In the genomic region with DNA sequence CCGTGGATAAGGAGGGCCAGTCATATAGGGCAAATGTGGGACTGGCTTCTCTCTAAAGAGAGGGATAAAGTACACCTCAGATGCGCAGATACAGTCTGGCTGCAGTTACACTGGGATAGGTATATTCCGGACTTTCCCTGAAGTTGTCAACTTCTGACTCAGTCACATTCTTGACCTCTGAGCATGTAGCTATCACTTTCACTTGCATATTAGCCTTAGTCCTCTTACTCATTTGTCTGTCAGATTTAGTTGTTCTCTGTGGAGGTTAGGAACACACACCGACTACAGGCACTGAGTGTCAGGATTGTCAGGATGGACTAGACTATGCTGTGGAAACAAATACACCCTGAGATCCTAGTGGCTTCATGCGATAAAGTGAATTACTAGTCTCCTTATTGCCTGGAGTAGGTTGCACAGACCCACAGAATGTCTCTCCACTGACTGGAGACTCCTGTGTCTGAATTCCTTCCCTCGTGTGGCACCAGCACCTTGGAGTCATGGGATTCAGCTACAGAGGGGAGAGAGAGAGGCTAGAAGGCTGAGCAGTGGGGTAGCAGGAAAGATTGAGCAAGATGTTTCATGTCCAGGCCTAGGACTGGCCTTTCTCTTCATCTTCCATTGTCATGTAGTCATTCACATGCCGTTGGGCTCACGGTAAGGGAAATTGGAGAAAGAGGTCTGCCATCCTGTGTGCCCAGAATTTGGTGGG, we compare ENCODE assay signal across 14 cellular contexts.
DNase-seq lines count a peak whose midpoint lies in the region; ATAC-seq and TF ChIP-seq lines count a peak whose summit lies in the region.
"Had no signal": no experiment of that assay in that cellular context is flagged by ENCODE, and none has a peak within 500 bp of the region (broad histone marks: within the 10 kb centered on the region; RNA-seq: fewer than 3 reads in every experiment).

No MANE protein-coding gene starts in this region.

- H3K27ac ChIP-seq in right cardiac atrium (ENCODE audit: low read length) (peak overlapping the region; percentile 84), fibroblast of lung (ENCODE audit: insufficient read depth, low read length) (peak overlapping the region; percentile 35)
- H3K27ac ChIP-seq: hepatocyte had no signal

- H3K4me2 ChIP-seq in fibroblast of lung (ENCODE audit: extremely low read depth, insufficient read depth, low read length), result peak overlapping the region; percentile 58
- H3K4me2 ChIP-seq: hepatocyte had no signal

- DNase-seq in right cardiac atrium (no peak), Right ventricle myocardium inferior (ENCODE audit: missing footprints) (no peak), LoVo (ENCODE audit: low spot score) (peak; percentile 1), fibroblast of lung (ENCODE audit: low read depth in 2 of 2) (peak; percentile 39 to 92), COLO829 (ENCODE audit: low spot score) (no peak), cerebellar nuclear complex (lab: John Stamatoyannopoulos, UW) (no peak), midbrain (lab: John Stamatoyannopoulos, UW) (no peak)
- DNase-seq: activated CD4-positive, alpha-beta T cell treated with anti-CD3 and anti-CD28 coated beads for 1 hour; activated naive CD8-positive, alpha-beta T cell treated with anti-CD3 and anti-CD28 coated beads, Interleukin-2, amount 10 ng/mL, durations not matched to agents 7 days and 5 days; Karpas-422; occipital lobe had no signal

- peaks cover 4% of the 10 kb centered on the region for H3K4me1 ChIP-seq in right cardiac atrium (ENCODE audit: control insufficient read depth, insufficient read depth, low read length)
- H3K4me1 ChIP-seq in fibroblast of lung (ENCODE audit: control insufficient read depth, extremely low read depth, insufficient read depth, low read length), result peaks cover 15% of the 10 kb centered on the region

- no peaks in the 10 kb centered on the region for H4K20me1 ChIP-seq in fibroblast of lung (ENCODE audit: control insufficient read depth, extremely low read depth, insufficient read depth, low read length)

- intact Hi-C loops in right cardiac atrium (cut with DNase I), result loop anchor here in 3 of 4 donors (5.0 to 10.0 kb wide), 3 partner anchors 110 to 120 kb away; no protein-coding TSS in a partner anchor
- intact Hi-C loops in Right ventricle myocardium inferior (cut with DNase I), result loop anchor here (5.0 kb wide), 2 partner anchors 87 to 277 kb away; no protein-coding TSS in a partner anchor

- H3K4me3 ChIP-seq in right cardiac atrium (ENCODE audit: low read length), result no peak overlapping the region
- no peak overlapping the region for H3K4me3 ChIP-seq in fibroblast of lung (replicated peaks in 1 of 4; ENCODE audit: control extremely low read depth in 1 of 4, insufficient read depth in 1 of 4, low read depth in 3 of 4, low read length in 4 of 4)
- H3K4me3 ChIP-seq: hepatocyte had no signal

- no peaks in the 10 kb centered on the region for H3K9me3 ChIP-seq in right cardiac atrium (ENCODE audit: control insufficient read depth, low read length)
- no peaks in the 10 kb centered on the region for H3K9me3 ChIP-seq in fibroblast of lung (ENCODE audit: control insufficient read depth, insufficient read depth, low read depth, low read length)

- H3K27me3 ChIP-seq in right cardiac atrium (ENCODE audit: control insufficient read depth, insufficient read depth), result no peaks in the 10 kb centered on the region
- no peaks in the 10 kb centered on the region for H3K27me3 ChIP-seq in fibroblast of lung (ENCODE audit: control insufficient read depth, insufficient read depth, low read length)
- H3K27me3 ChIP-seq: hepatocyte had no signal

- no peak overlapping the region for H3K9ac ChIP-seq in fibroblast of lung (ENCODE audit: insufficient read depth, low read length)

- 79% methylated on average over 8 of the region's 8 CpGs for WGBS in right cardiac atrium

- H3K79me2 ChIP-seq in fibroblast of lung (ENCODE audit: control insufficient read depth, insufficient read depth, low read length), result peaks cover 1% of the 10 kb centered on the region
- H3K79me2 ChIP-seq: hepatocyte had no signal

- TF ChIP-seq CTCF in fibroblast of lung (conservative IDR thresholded peaks at IDR 0.05 in 1 of 2, IDR thresholded peaks at IDR 0.05 in 1 of 2; ENCODE audit: low read depth in 1 of 2, low read length in 2 of 2), result no peak

- no peak overlapping the region for H2AFZ ChIP-seq in fibroblast of lung (ENCODE audit: low read length)
- H2AFZ ChIP-seq: hepatocyte had no signal

- ATAC-seq in right cardiac atrium, result peak; percentile 12 to 58
- ATAC-seq in Right ventricle myocardium inferior, result no peak
- ATAC-seq in GM21526 (IDR thresholded peaks at IDR 0.05; ENCODE audit: low FRiP score, unreplicated experiment), result no peak
- ATAC-seq: HCT116 had no signal

- H3K36me3 ChIP-seq in fibroblast of lung (ENCODE audit: control insufficient read depth, insufficient read depth, low read length), result no peaks in the 10 kb centered on the region

Comparison
In these comparisons a context has a peak if more than half of its experiments do, and no peak if none do; other contexts are left out.
1. ATAC-seq: peak in right cardiac atrium (2 of 2); none in Right ventricle myocardium inferior (single experiment) and GM21526 (single experiment).
2. DNase-seq: peak in LoVo (single experiment) and fibroblast of lung (2 of 2); none in right cardiac atrium (0 of 3), Right ventricle myocardium inferior (single experiment), COLO829 (single experiment), cerebellar nuclear complex (0 of 2) and midbrain (single experiment).